Comparison of ENCODE assay signal across 8 cellular contexts in the genomic region with DNA sequence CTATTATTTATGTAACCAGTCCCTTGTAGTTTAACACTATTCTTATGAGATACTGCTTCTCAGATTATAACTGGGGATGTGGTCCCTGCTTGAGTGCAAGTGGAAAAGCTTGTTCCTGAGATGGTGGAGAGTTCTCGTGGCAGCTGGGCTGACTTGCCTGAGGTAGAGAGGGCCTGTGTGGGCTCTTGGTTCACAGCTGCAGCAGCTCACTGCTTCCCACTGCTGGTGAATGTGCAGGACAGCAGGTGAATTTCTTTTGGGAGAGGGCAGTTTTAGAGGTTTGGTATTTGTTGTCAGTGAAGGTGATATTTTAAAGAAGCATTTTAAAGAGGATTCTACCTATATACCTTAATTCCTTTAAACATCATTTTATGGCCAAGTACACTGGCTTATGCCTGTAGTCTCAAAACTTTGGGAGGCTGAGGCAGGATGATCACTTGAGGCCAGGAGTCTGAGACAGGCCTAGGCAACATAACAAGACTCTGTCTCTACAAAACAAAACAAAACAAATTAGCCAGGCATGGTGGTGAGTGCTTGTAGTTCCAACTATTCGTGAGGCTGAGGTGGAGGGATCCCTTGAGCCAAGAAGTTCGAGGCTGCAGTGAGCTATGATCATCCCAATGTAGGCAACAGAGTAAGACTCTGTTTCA.
A peak's percentile ranks its signal among the peaks of the same experiment; 100 is the strongest.
DNase-seq lines count a peak whose midpoint lies in the region; ATAC-seq lines count a peak whose summit lies in the region.

No MANE protein-coding gene starts in this region.

- ATAC-seq in GM18870 (IDR thresholded peaks at IDR 0.05; ENCODE audit: unreplicated experiment) (peak; percentile 80), HG03159 (IDR thresholded peaks at IDR 0.05; ENCODE audit: unreplicated experiment) (peak; percentile 80), left lobe of liver (peak; percentile 100)

- DNase-seq in Ammon's horn (ENCODE audit: low spot score) (peak; percentile 86), NCI-H2227 (lab: John Stamatoyannopoulos, UW; ENCODE audit: unreplicated experiment) (peak; percentile 80), cerebellar cortex (ENCODE audit: low spot score) (peak; percentile 75), left lobe of liver (ENCODE audit: low spot score) (peak; percentile 57)
- peak; percentile 20 for DNase-seq in activated CD4-positive, CD25-positive, alpha-beta regulatory T cell treated with anti-CD3 and anti-CD28 coated beads, Interleukin-2, amount 50 U/mL, for 16 hours (ENCODE audit: low read depth, low spot score)
- peak; percentile 21 to 47 (median 44) for DNase-seq in stimulated activated CD4-positive, alpha-beta T cell treated with anti-CD3 and anti-CD28 coated beads, TNF-alpha, amount 100 ng/mL, for 24 hours (ENCODE audit: low read depth in 3 of 3)

Comparison
In these comparisons a context has a peak if more than half of its experiments do, and no peak if none do; other contexts are left out.
1. Peak in every context shown above with its lines: DNase-seq and ATAC-seq.
2. DNase-seq: peak in every context shown above with its lines; median percentile 86 in Ammon's horn; 80 in NCI-H2227; 75 in cerebellar cortex; 57 in left lobe of liver; 44 in stimulated activated CD4-positive, alpha-beta T cell treated with anti-CD3 and anti-CD28 coated beads, TNF-alpha, amount 100 ng/mL, for 24 hours; 20 in activated CD4-positive, CD25-positive, alpha-beta regulatory T cell treated with anti-CD3 and anti-CD28 coated beads, Interleukin-2, amount 50 U/mL, for 16 hours.